ENCODE assay signal across 1 cellular context in the genomic region with DNA sequence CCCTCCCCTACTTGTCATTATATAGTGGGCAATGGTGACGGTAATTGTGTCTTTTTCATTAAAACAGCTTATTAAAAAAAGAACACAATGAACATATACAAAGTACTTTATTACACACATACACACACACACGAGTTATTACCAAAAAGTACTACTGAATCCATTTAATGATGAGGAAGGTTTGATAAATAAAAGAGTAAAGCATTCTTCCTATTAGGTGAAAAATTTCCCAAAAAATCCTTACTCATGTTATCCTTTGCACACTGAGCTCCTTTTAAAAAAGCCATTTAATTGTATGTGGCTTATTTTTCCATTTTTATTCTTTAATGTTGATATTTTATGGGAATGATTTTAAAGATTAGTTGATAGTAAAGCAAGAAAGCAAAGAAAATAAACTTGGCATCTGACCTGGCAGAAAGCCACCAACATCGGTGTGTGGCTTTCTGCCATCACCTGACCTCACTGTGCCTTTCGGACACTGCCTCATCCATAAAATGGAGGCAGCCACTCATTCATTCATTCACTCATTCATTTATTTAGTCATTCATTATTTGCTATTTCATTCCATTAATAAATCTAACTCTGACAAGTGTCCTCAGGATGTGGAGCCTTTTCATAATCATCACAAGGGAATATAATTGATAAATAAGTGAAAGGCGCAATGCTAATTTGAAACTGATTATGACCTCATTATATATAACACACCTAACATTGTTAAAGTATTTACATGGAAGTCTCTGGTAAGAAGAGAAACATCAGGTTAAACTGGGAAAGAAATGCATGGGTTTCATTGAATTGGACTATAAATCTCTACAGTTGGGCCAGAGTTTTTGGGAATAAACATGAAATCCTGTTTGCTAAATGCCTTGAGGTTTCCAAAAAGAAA.
TF ChIP-seq lines count a peak whose summit lies in the region.

No MANE protein-coding gene starts in this region.

TF ChIP-seq in HCT116, 20 proteins besides CTCF, POLR2A, EP300 and RAD21:
- TF ChIP-seq, protein P1, sequence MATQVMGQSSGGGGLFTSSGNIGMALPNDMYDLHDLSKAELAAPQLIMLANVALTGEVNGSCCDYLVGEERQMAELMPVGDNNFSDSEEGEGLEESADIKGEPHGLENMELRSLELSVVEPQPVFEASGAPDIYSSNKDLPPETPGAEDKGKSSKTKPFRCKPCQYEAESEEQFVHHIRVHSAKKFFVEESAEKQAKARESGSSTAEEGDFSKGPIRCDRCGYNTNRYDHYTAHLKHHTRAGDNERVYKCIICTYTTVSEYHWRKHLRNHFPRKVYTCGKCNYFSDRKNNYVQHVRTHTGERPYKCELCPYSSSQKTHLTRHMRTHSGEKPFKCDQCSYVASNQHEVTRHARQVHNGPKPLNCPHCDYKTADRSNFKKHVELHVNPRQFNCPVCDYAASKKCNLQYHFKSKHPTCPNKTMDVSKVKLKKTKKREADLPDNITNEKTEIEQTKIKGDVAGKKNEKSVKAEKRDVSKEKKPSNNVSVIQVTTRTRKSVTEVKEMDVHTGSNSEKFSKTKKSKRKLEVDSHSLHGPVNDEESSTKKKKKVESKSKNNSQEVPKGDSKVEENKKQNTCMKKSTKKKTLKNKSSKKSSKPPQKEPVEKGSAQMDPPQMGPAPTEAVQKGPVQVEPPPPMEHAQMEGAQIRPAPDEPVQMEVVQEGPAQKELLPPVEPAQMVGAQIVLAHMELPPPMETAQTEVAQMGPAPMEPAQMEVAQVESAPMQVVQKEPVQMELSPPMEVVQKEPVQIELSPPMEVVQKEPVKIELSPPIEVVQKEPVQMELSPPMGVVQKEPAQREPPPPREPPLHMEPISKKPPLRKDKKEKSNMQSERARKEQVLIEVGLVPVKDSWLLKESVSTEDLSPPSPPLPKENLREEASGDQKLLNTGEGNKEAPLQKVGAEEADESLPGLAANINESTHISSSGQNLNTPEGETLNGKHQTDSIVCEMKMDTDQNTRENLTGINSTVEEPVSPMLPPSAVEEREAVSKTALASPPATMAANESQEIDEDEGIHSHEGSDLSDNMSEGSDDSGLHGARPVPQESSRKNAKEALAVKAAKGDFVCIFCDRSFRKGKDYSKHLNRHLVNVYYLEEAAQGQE (IDR thresholded peaks at IDR 0.05; ENCODE audit: low read depth): no peak
- TF ChIP-seq, protein P2, sequence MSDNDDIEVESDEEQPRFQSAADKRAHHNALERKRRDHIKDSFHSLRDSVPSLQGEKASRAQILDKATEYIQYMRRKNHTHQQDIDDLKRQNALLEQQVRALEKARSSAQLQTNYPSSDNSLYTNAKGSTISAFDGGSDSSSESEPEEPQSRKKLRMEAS (IDR thresholded peaks at IDR 0.05): no peak
- TF ChIP-seq EZH2 (IDR thresholded peaks at IDR 0.05) (no peak), SRF (IDR thresholded peaks at IDR 0.05; ENCODE audit: low read depth) (no peak), JUND (IDR thresholded peaks at IDR 0.05) (no peak), YY1 (IDR thresholded peaks at IDR 0.05; ENCODE audit: extremely low read depth, insufficient replicate concordance, low read depth, low read length) (no peak), ZFX (IDR thresholded peaks at IDR 0.05) (no peak), CEBPB (IDR thresholded peaks at IDR 0.05; ENCODE audit: low read depth) (no peak), EGR1 (IDR thresholded peaks at IDR 0.05; ENCODE audit: low read depth) (no peak), POLR2AphosphoS5 (IDR thresholded peaks at IDR 0.05; ENCODE audit: low read depth, low read length) (no peak), SIN3A (IDR thresholded peaks at IDR 0.05; ENCODE audit: low read depth) (no peak), SP1 (IDR thresholded peaks at IDR 0.05; ENCODE audit: low read depth) (no peak), ELF1 (IDR thresholded peaks at IDR 0.05; ENCODE audit: borderline replicate concordance, low read depth) (no peak), CBX3 (IDR thresholded peaks at IDR 0.05; ENCODE audit: low read depth) (no peak), EZH2phosphoT487 (IDR thresholded peaks at IDR 0.05; ENCODE audit: borderline replicate concordance) (no peak), ZNF274 (IDR thresholded peaks at IDR 0.05; ENCODE audit: low read depth, low read length) (no peak), TCF7L2 (IDR thresholded peaks at IDR 0.05; ENCODE audit: borderline replicate concordance, extremely low read depth, insufficient read depth, insufficient read length) (no peak), FOSL1 (IDR thresholded peaks at IDR 0.05; ENCODE audit: low read depth) (no peak)
- TF ChIP-seq, protein P3, sequence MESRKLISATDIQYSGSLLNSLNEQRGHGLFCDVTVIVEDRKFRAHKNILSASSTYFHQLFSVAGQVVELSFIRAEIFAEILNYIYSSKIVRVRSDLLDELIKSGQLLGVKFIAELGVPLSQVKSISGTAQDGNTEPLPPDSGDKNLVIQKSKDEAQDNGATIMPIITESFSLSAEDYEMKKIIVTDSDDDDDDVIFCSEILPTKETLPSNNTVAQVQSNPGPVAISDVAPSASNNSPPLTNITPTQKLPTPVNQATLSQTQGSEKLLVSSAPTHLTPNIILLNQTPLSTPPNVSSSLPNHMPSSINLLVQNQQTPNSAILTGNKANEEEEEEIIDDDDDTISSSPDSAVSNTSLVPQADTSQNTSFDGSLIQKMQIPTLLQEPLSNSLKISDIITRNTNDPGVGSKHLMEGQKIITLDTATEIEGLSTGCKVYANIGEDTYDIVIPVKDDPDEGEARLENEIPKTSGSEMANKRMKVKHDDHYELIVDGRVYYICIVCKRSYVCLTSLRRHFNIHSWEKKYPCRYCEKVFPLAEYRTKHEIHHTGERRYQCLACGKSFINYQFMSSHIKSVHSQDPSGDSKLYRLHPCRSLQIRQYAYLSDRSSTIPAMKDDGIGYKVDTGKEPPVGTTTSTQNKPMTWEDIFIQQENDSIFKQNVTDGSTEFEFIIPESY (IDR thresholded peaks at IDR 0.05; ENCODE audit: extremely low read depth, insufficient replicate concordance, low read length): no peak
- TF ChIP-seq, protein P4, sequence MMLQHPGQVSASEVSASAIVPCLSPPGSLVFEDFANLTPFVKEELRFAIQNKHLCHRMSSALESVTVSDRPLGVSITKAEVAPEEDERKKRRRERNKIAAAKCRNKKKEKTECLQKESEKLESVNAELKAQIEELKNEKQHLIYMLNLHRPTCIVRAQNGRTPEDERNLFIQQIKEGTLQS (IDR thresholded peaks at IDR 0.05): no peak
